Comparison of ENCODE assay signal across 8 cellular contexts in genomic region chr16:56450275-56450889, GRCh38. TPM values are rescaled to one million over a fixed set of nuclear protein-coding genes. Genes with fewer than 3 reads are reported as not detected.
A peak's percentile ranks its signal among the peaks of the same experiment; 100 is the strongest.
DNase-seq lines count a peak whose midpoint lies in the region; ATAC-seq and TF ChIP-seq lines count a peak whose summit lies in the region.

No MANE protein-coding gene starts in this region.

- H3K9me3 Mint-ChIP-seq in WTC11, result no peaks in the 10 kb centered on the region

- no peak for ATAC-seq in left ventricle myocardium superior
- no peak for ATAC-seq in WTC11
- ATAC-seq in GM18517 (IDR thresholded peaks at IDR 0.05; ENCODE audit: unreplicated experiment), result no peak

- H3K36me3 Mint-ChIP-seq in WTC11, result peaks cover 36% of the 10 kb centered on the region

- H3K27ac ChIP-seq in cardiac muscle cell, result peak overlapping the region; percentile 86
- H3K27ac ChIP-seq in skeletal muscle tissue (ENCODE audit: low read depth, low read length), result no peak overlapping the region

- TF ChIP-seq CTCF in cardiac muscle cell (IDR thresholded peaks at IDR 0.05; ENCODE audit: low read depth, low read length) (no peak), WTC11 (IDR thresholded peaks at IDR 0.05) (no peak)

- peaks cover 20% of the 10 kb centered on the region for H3K4me1 Mint-ChIP-seq in WTC11

- H3K27ac Mint-ChIP-seq in WTC11, result peak overlapping the region; percentile 85

- POLR2A ChIA-PET in WTC11 (lab: Charles Lee), result interaction anchor here (1.4 to 1.8 kb wide), 2 partner anchors 29 to 92 kb away, joined by 3 to 6 read pairs; no protein-coding TSS in a partner anchor

- H3K9ac ChIP-seq in skeletal muscle tissue (ENCODE audit: low read depth in 1 of 3, low read length in 3 of 3), result peak overlapping the region; percentile 90 to 97 (median 94)

- H3K9me3 ChIP-seq in cardiac muscle cell (ENCODE audit: low read depth), result no peaks in the 10 kb centered on the region
- H3K9me3 ChIP-seq in skeletal muscle tissue (ENCODE audit: control insufficient read depth in 3 of 3, low read length in 3 of 3), result no peaks in the 10 kb centered on the region

- H3K27me3 Mint-ChIP-seq in WTC11 (ENCODE audit: low read depth), result no peaks in the 10 kb centered on the region

- H3K4me3 ChIP-seq in cardiac muscle cell, result peak overlapping the region; percentile 91
- peak overlapping the region; percentile 91 to 93 (median 92) for H3K4me3 ChIP-seq in skeletal muscle tissue (ENCODE audit: low read length in 3 of 3)

- DNase-seq in cardiac muscle cell (ENCODE audit: low read depth in 1 of 2, low spot score in 1 of 2) (peak; percentile 9 to 10), left ventricle myocardium superior (no peak), WTC11 (ENCODE audit: low spot score) (no peak), germinal center (ENCODE audit: low spot score) (peak; percentile 11), anterior cingulate cortex (lab: John Stamatoyannopoulos, UW) (no peak), NCI-H2081 (lab: John Stamatoyannopoulos, UW) (no peak)

- H3K36me3 ChIP-seq in cardiac muscle cell (peaks cover 38% of the 10 kb centered on the region), skeletal muscle tissue (ENCODE audit: control insufficient read depth in 3 of 3, insufficient read depth in 3 of 3, low read length in 3 of 3) (peaks cover 7 to 28% (median 27%) of the 10 kb centered on the region in 3 donors)

- peak overlapping the region; percentile 97 for H3K4me3 Mint-ChIP-seq in WTC11

- H3K4me1 ChIP-seq in cardiac muscle cell (ENCODE audit: low read depth), result peaks cover 10% of the 10 kb centered on the region
- H3K4me1 ChIP-seq in skeletal muscle tissue (ENCODE audit: control insufficient read depth in 3 of 3, insufficient read depth in 3 of 3, low read length in 3 of 3), result peaks cover 22 to 28% (median 24%) of the 10 kb centered on the region in 3 donors

- H3K27me3 ChIP-seq in cardiac muscle cell (no peaks in the 10 kb centered on the region), skeletal muscle tissue (ENCODE audit: control insufficient read depth in 3 of 3, insufficient read depth in 3 of 3, low read length in 3 of 3) (no peaks in the 10 kb centered on the region)

- CTCF ChIA-PET in WTC11 (lab: Charles Lee), result no interaction called here

- intact Hi-C loops in left ventricle myocardium superior (cut with micrococcal nuclease), result no loop called here

TF ChIP-seq in WTC11, 78 proteins besides CTCF, POLR2A, EP300 and RAD21:
- peak; percentile 31; the same call in 1 of the 2 replicates for TF ChIP-seq GABPB1 (CRISPR knock-in tag; IDR thresholded peaks at IDR 0.05)
- no peak for TF ChIP-seq ARID4B (CRISPR knock-in tag; IDR thresholded peaks at IDR 0.05; ENCODE audit: borderline replicate concordance)
- no peak for TF ChIP-seq JAZF1 (CRISPR knock-in tag; IDR thresholded peaks at IDR 0.05)
- peak; percentile 8; the same call in 1 of the 2 replicates for TF ChIP-seq MAX (CRISPR knock-in tag; IDR thresholded peaks at IDR 0.05)
- no peak for TF ChIP-seq ZNF219 (CRISPR knock-in tag; IDR thresholded peaks at IDR 0.05; ENCODE audit: borderline replicate concordance)
- TF ChIP-seq JUN (CRISPR knock-in tag; IDR thresholded peaks at IDR 0.05), result no peak

RNA-seq across cellular contexts. Expression of gene NUDT21, which starts 0.8 kb away (rescaled TPM):
- total RNA-seq in cardiac muscle cell, result 59.3 and 79.9 TPM in 2 replicates
- polyA plus RNA-seq in cardiac muscle cell, result 47.4 and 68.7 TPM in 2 replicates
- total RNA-seq in left ventricle myocardium superior, result 66.3 TPM
- 247 to 263 TPM (median 259 TPM) in 3 replicates for total RNA-seq in WTC11 (2021)
- 54.8 TPM for total RNA-seq in skeletal muscle tissue

RNA-seq across cellular contexts. Expression of gene OGFOD1, which starts 1.0 kb away (rescaled TPM):
- 32.0 and 65.5 TPM in 2 replicates for total RNA-seq in cardiac muscle cell
- 49.4 and 54.9 TPM in 2 replicates for polyA plus RNA-seq in cardiac muscle cell
- total RNA-seq in left ventricle myocardium superior, result 27.1 TPM
- 50.5 to 52.2 TPM (median 50.7 TPM) in 3 replicates for total RNA-seq in WTC11 (2021)
- 21.4 TPM for total RNA-seq in skeletal muscle tissue

RNA-seq across cellular contexts. Expression of gene AMFR, which starts 25.0 kb away (rescaled TPM):
- total RNA-seq in cardiac muscle cell (152 and 157 TPM in 2 replicates), left ventricle myocardium superior (59.1 TPM), WTC11 (2021) (31.2 to 34.5 TPM (median 31.7 TPM) in 3 replicates), skeletal muscle tissue (130 TPM)
- 52.7 and 65.3 TPM in 2 replicates for polyA plus RNA-seq in cardiac muscle cell

Comparison
In these comparisons a context has a peak if more than half of its experiments do, and no peak if none do; other contexts are left out.
1. DNase-seq: peak in cardiac muscle cell (2 of 2) and germinal center (single experiment); none in left ventricle myocardium superior (single experiment), WTC11 (single experiment), anterior cingulate cortex (0 of 58) and NCI-H2081 (0 of 2).